1 cellular context compared by ENCODE assay signal in genomic region chr3:196739671-196740475, GRCh38.
TF ChIP-seq lines count a peak whose summit lies in the region.

TSS of gene PAK2 (plus strand) at chr3:196739857. CDS start at chr3:196782647, 42,790 bp downstream.

TF ChIP-seq in HepG2, 621 proteins besides CTCF, POLR2A, EP300 and RAD21 (continued from another document and continues in another):
- TF ChIP-seq, protein P1, sequence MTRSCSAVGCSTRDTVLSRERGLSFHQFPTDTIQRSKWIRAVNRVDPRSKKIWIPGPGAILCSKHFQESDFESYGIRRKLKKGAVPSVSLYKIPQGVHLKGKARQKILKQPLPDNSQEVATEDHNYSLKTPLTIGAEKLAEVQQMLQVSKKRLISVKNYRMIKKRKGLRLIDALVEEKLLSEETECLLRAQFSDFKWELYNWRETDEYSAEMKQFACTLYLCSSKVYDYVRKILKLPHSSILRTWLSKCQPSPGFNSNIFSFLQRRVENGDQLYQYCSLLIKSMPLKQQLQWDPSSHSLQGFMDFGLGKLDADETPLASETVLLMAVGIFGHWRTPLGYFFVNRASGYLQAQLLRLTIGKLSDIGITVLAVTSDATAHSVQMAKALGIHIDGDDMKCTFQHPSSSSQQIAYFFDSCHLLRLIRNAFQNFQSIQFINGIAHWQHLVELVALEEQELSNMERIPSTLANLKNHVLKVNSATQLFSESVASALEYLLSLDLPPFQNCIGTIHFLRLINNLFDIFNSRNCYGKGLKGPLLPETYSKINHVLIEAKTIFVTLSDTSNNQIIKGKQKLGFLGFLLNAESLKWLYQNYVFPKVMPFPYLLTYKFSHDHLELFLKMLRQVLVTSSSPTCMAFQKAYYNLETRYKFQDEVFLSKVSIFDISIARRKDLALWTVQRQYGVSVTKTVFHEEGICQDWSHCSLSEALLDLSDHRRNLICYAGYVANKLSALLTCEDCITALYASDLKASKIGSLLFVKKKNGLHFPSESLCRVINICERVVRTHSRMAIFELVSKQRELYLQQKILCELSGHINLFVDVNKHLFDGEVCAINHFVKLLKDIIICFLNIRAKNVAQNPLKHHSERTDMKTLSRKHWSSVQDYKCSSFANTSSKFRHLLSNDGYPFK (CRISPR knock-in tag; IDR thresholded peaks at IDR 0.05; ENCODE audit: borderline replicate concordance) = no peak
- TF ChIP-seq HNF4G (IDR thresholded peaks at IDR 0.05; ENCODE audit: borderline replicate concordance, low read depth, low read length) (no peak), HNF4G (CRISPR knock-in tag; IDR thresholded peaks at IDR 0.05; ENCODE audit: borderline replicate concordance, low read depth) (no peak), ATF1 (CRISPR knock-in tag; IDR thresholded peaks at IDR 0.05) (no peak), TCF12 (IDR thresholded peaks at IDR 0.05) (no peak), TCF12 (CRISPR knock-in tag; IDR thresholded peaks at IDR 0.05) (no peak), ZFX (CRISPR knock-in tag; IDR thresholded peaks at IDR 0.05; ENCODE audit: low read depth) (peak; percentile 90), NFIC (IDR thresholded peaks at IDR 0.05; ENCODE audit: low read length) (no peak), ZNF460 (CRISPR knock-in tag; IDR thresholded peaks at IDR 0.05; ENCODE audit: borderline replicate concordance) (no peak), KLF13 (CRISPR knock-in tag; IDR thresholded peaks at IDR 0.05) (no peak), ZNF232 (CRISPR knock-in tag; IDR thresholded peaks at IDR 0.05; ENCODE audit: borderline replicate concordance) (peak; percentile 54; the same call in 1 of the 2 replicates), SALL2 (CRISPR knock-in tag; IDR thresholded peaks at IDR 0.05) (no peak), MED1 (CRISPR knock-in tag; IDR thresholded peaks at IDR 0.05) (peak; percentile 54; the same call in 1 of the 2 replicates), ZNF782 (CRISPR knock-in tag; IDR thresholded peaks at IDR 0.05; ENCODE audit: borderline replicate concordance) (peak; percentile 46; the same call in 1 of the 2 replicates), SOX6 (IDR thresholded peaks at IDR 0.05) (no peak), SOX6 (CRISPR knock-in tag; IDR thresholded peaks at IDR 0.05) (no peak; the same call in 1 of the 2 replicates), ZNF768 (CRISPR knock-in tag; IDR thresholded peaks at IDR 0.05) (peak; percentile 53; the same call in 1 of the 2 replicates), RARA (CRISPR knock-in tag; IDR thresholded peaks at IDR 0.05) (0 out of 2 replicates have a peak, but pooled peaks have one; percentile 25), ZNF878 (CRISPR knock-in tag; IDR thresholded peaks at IDR 0.05) (no peak), MED8 (CRISPR knock-in tag; IDR thresholded peaks at IDR 0.05; ENCODE audit: insufficient replicate concordance) (no peak), FOXA1 (IDR thresholded peaks at IDR 0.05) (no peak), FOXA1 (CRISPR knock-in tag; IDR thresholded peaks at IDR 0.05) (no peak), ZNF776 (CRISPR knock-in tag; IDR thresholded peaks at IDR 0.05) (no peak), ZNF24 (IDR thresholded peaks at IDR 0.05) (no peak), ZNF362 (CRISPR knock-in tag; IDR thresholded peaks at IDR 0.05; ENCODE audit: borderline replicate concordance) (no peak), TBL1XR1 (IDR thresholded peaks at IDR 0.05; ENCODE audit: borderline replicate concordance, low read length, partially characterized antibody) (peak; percentile 13), ZFP36L2 (CRISPR knock-in tag; IDR thresholded peaks at IDR 0.05) (no peak), MXD4 (CRISPR knock-in tag; IDR thresholded peaks at IDR 0.05) (peak; percentile 86), ZNF850 (CRISPR knock-in tag; conservative IDR thresholded peaks at IDR 0.05) (no peak), TGIF2 (CRISPR knock-in tag; IDR thresholded peaks at IDR 0.05) (no peak), RXRB (CRISPR knock-in tag; IDR thresholded peaks at IDR 0.05; ENCODE audit: borderline replicate concordance) (peak; percentile 29; the same call in 1 of the 2 replicates), ZIK1 (CRISPR knock-in tag; IDR thresholded peaks at IDR 0.05; ENCODE audit: borderline replicate concordance, low read depth) (peak; percentile 26; the same call in 1 of the 2 replicates), NCOA5 (CRISPR knock-in tag; IDR thresholded peaks at IDR 0.05) (no peak), RCOR2 (CRISPR knock-in tag; IDR thresholded peaks at IDR 0.05) (no peak), ZBTB7A (CRISPR knock-in tag; IDR thresholded peaks at IDR 0.05) (no peak), U2AF2 (IDR thresholded peaks at IDR 0.05; ENCODE audit: low read depth, low read length) (no peak), KDM6A (CRISPR knock-in tag; IDR thresholded peaks at IDR 0.05; ENCODE audit: low read depth) (no peak), ZBTB2 (CRISPR knock-in tag; IDR thresholded peaks at IDR 0.05; ENCODE audit: low read depth) (peak; percentile 98), PITX1 (CRISPR knock-in tag; IDR thresholded peaks at IDR 0.05) (no peak), NPAS2 (CRISPR knock-in tag; IDR thresholded peaks at IDR 0.05; ENCODE audit: borderline replicate concordance) (no peak), ARNT2 (CRISPR knock-in tag; IDR thresholded peaks at IDR 0.05; ENCODE audit: low read depth) (no peak; the same call in 1 of the 2 replicates), SOX5 (CRISPR knock-in tag; IDR thresholded peaks at IDR 0.05; ENCODE audit: borderline replicate concordance) (no peak; the same call in none of the 2 replicates), MBD4 (IDR thresholded peaks at IDR 0.05; ENCODE audit: borderline replicate concordance, low read length) (no peak), PAXIP1 (CRISPR knock-in tag; conservative IDR thresholded peaks at IDR 0.05) (no peak; the same call in 1 of the 2 replicates), CBX2 (IDR thresholded peaks at IDR 0.05; ENCODE audit: low read depth, low read length) (no peak), CBX2 (CRISPR knock-in tag; IDR thresholded peaks at IDR 0.05; ENCODE audit: low read depth) (no peak), RFX3 (CRISPR knock-in tag; IDR thresholded peaks at IDR 0.05) (no peak), ZBTB37 (CRISPR knock-in tag; IDR thresholded peaks at IDR 0.05) (no peak), KLF15 (CRISPR knock-in tag; IDR thresholded peaks at IDR 0.05; ENCODE audit: borderline replicate concordance) (0 out of 2 replicates have a peak, but pooled peaks have one; percentile 33), TERF1 (CRISPR knock-in tag; IDR thresholded peaks at IDR 0.05) (no peak), THAP11 (CRISPR knock-in tag; IDR thresholded peaks at IDR 0.05) (peak; percentile 98)
- TF ChIP-seq, protein P2, sequence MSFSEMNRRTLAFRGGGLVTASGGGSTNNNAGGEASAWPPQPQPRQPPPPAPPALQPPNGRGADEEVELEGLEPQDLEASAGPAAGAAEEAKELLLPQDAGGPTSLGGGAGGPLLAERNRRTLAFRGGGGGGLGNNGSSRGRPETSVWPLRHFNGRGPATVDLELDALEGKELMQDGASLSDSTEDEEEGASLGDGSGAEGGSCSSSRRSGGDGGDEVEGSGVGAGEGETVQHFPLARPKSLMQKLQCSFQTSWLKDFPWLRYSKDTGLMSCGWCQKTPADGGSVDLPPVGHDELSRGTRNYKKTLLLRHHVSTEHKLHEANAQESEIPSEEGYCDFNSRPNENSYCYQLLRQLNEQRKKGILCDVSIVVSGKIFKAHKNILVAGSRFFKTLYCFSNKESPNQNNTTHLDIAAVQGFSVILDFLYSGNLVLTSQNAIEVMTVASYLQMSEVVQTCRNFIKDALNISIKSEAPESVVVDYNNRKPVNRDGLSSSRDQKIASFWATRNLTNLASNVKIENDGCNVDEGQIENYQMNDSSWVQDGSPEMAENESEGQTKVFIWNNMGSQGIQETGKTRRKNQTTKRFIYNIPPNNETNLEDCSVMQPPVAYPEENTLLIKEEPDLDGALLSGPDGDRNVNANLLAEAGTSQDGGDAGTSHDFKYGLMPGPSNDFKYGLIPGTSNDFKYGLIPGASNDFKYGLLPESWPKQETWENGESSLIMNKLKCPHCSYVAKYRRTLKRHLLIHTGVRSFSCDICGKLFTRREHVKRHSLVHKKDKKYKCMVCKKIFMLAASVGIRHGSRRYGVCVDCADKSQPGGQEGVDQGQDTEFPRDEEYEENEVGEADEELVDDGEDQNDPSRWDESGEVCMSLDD (CRISPR knock-in tag; IDR thresholded peaks at IDR 0.05; ENCODE audit: borderline replicate concordance) = peak; percentile 30; the same call in 1 of the 2 replicates
